ENCODE assay signal across 12 cellular contexts in genomic region chr6:38552136-38552535, GRCh38.
DNase-seq lines count a peak whose midpoint lies in the region; ATAC-seq and TF ChIP-seq lines count a peak whose summit lies in the region.
"Had no signal": no experiment of that assay in that cellular context is flagged by ENCODE, and none has a peak within 500 bp of the region (broad histone marks: within the 10 kb centered on the region; RNA-seq: fewer than 3 reads in every experiment).

No MANE protein-coding gene starts in this region.

- 92% methylated on average over 3 of the region's 3 CpGs for WGBS in mammary epithelial cell (ENCODE audit: low coverage, missing lambda C conversion rate)

- BruUV-seq in mammary epithelial cell (replicated peaks; lab: Mats Ljungman, UMichigan), result no TSS peak

- H2AFZ ChIP-seq in OCI-LY3 (ENCODE audit: low read depth, low read length), result no peak overlapping the region
- H2AFZ ChIP-seq in mammary epithelial cell (ENCODE audit: low read depth, low read length), result no peak overlapping the region

- H3K9ac ChIP-seq in OCI-LY3 (ENCODE audit: low read length) (no peak overlapping the region), mammary epithelial cell (ENCODE audit: insufficient read depth, low read length) (no peak overlapping the region)

- intact Hi-C loops in sciatic nerve (cut with DNase I), result loop anchor here (5.0 kb wide), 1 partner anchor 1035 kb away; no protein-coding TSS in a partner anchor
- intact Hi-C loops in mammary epithelial cell (cut with micrococcal nuclease), result no loop called here

- H3K27ac ChIP-seq in OCI-LY3 (ENCODE audit: low read length) (peak overlapping the region; percentile 58), WERI-Rb-1 (no peak overlapping the region), mammary epithelial cell (ENCODE audit: insufficient read depth, low read depth, low read length) (no peak overlapping the region)

- H3K4me3 ChIP-seq in OCI-LY3 (ENCODE audit: low read length) (no peak overlapping the region), WERI-Rb-1 (ENCODE audit: low read depth, low read length) (no peak overlapping the region), mammary epithelial cell (replicated peaks in 1 of 3; ENCODE audit: insufficient read depth in 1 of 3, low read depth in 2 of 3, low read length in 3 of 3) (no peak overlapping the region)

- H4K20me1 ChIP-seq in OCI-LY3 (ENCODE audit: insufficient read depth, low read length) (no peaks in the 10 kb centered on the region), mammary epithelial cell (ENCODE audit: insufficient read depth, low read length) (no peaks in the 10 kb centered on the region)

- H3K9me3 ChIP-seq in OCI-LY3 (ENCODE audit: insufficient read depth, low read length), result no peaks in the 10 kb centered on the region
- H3K9me3 ChIP-seq in WERI-Rb-1 (ENCODE audit: severe bottlenecking), result no peaks in the 10 kb centered on the region
- no peaks in the 10 kb centered on the region for H3K9me3 ChIP-seq in mammary epithelial cell (replicated peaks; ENCODE audit: insufficient read depth, low read length)

- H3K4me1 ChIP-seq in OCI-LY3 (ENCODE audit: low read length), result peaks cover 13% of the 10 kb centered on the region
- H3K4me1 ChIP-seq in mammary epithelial cell (ENCODE audit: insufficient read depth, low read length), result no peaks in the 10 kb centered on the region

- in situ Hi-C loops in mammary epithelial cell (cut with MboI; ENCODE audit: low sequenced_read_pairs in 2 of 2), result no loop called here

- peak; percentile 71 for ATAC-seq in HG02938 (IDR thresholded peaks at IDR 0.05; ENCODE audit: unreplicated experiment)
- ATAC-seq in sciatic nerve, result peak; percentile 48
- no peak for ATAC-seq in GM21447 (IDR thresholded peaks at IDR 0.05; ENCODE audit: unreplicated experiment)
- ATAC-seq: activated CD8-positive, alpha-beta T cell treated with anti-CD3 and anti-CD28 coated beads, Interleukin-2, amount 10 ng/mL, durations not matched to agents 7 days and 5 days had no signal

- CTCF ChIA-PET in mammary epithelial cell (lab: Charles Lee; ENCODE audit: low non-redundant PET), result no interaction called here

- TF ChIP-seq CTCF in OCI-LY3 (IDR thresholded peaks at IDR 0.05; ENCODE audit: low read depth, low read length), result no peak
- TF ChIP-seq CTCF in WERI-Rb-1 (IDR thresholded peaks at IDR 0.05; ENCODE audit: low read depth, low read length), result no peak
- TF ChIP-seq CTCF in mammary epithelial cell (conservative IDR thresholded peaks at IDR 0.05 in 1 of 2, IDR thresholded peaks at IDR 0.05 in 1 of 2; ENCODE audit: extremely low read depth in 1 of 2, insufficient read depth in 1 of 2, low read depth in 1 of 2, low read length in 2 of 2), result no peak

- DNase-seq in GM19238 (ENCODE audit: insufficient read length, low spot score), result peak; percentile 20
- DNase-seq in sciatic nerve (ENCODE audit: low spot score), result no peak
- DNase-seq in WERI-Rb-1, result no peak
- no peak for DNase-seq in mammary epithelial cell
- no peak for DNase-seq in NCI-H1694 (lab: John Stamatoyannopoulos, UW)
- DNase-seq: activated CD8-positive, alpha-beta T cell treated with anti-CD3 and anti-CD28 coated beads, Interleukin-2, amount 10 ng/mL, durations not matched to agents 7 days and 5 days; EL; GOT3; stimulated activated CD4-positive, alpha-beta T cell treated with anti-CD3 and anti-CD28 coated beads, Interleukin-4, amount 100 ng/mL, for 4 hours had no signal

- dilution Hi-C loops in mammary epithelial cell (cut with HindIII; ENCODE audit: low sequenced_read_pairs), result no loop called here

- H3K79me2 ChIP-seq in OCI-LY3 (ENCODE audit: low read length), result no peaks in the 10 kb centered on the region
- no peaks in the 10 kb centered on the region for H3K79me2 ChIP-seq in mammary epithelial cell (ENCODE audit: insufficient read depth, low read length)

- H3K27me3 ChIP-seq in OCI-LY3 (ENCODE audit: low read depth, low read length), result no peaks in the 10 kb centered on the region
- H3K27me3 ChIP-seq in WERI-Rb-1 (ENCODE audit: insufficient read depth, low read depth, severe bottlenecking), result no peaks in the 10 kb centered on the region
- H3K27me3 ChIP-seq in mammary epithelial cell (ENCODE audit: insufficient read depth, low read length), result no peaks in the 10 kb centered on the region

- H3K4me2 ChIP-seq in OCI-LY3 (ENCODE audit: low read length) (peak overlapping the region; percentile 63), mammary epithelial cell (ENCODE audit: insufficient read depth, low read depth, low read length) (no peak overlapping the region)

- no peaks in the 10 kb centered on the region for H3K36me3 ChIP-seq in OCI-LY3 (replicated peaks; ENCODE audit: low read depth, low read length)
- no peaks in the 10 kb centered on the region for H3K36me3 ChIP-seq in WERI-Rb-1
- H3K36me3 ChIP-seq in mammary epithelial cell (ENCODE audit: insufficient read depth, low read length), result no peaks in the 10 kb centered on the region
